8 cellular contexts compared by ENCODE assay signal in the genomic region with DNA sequence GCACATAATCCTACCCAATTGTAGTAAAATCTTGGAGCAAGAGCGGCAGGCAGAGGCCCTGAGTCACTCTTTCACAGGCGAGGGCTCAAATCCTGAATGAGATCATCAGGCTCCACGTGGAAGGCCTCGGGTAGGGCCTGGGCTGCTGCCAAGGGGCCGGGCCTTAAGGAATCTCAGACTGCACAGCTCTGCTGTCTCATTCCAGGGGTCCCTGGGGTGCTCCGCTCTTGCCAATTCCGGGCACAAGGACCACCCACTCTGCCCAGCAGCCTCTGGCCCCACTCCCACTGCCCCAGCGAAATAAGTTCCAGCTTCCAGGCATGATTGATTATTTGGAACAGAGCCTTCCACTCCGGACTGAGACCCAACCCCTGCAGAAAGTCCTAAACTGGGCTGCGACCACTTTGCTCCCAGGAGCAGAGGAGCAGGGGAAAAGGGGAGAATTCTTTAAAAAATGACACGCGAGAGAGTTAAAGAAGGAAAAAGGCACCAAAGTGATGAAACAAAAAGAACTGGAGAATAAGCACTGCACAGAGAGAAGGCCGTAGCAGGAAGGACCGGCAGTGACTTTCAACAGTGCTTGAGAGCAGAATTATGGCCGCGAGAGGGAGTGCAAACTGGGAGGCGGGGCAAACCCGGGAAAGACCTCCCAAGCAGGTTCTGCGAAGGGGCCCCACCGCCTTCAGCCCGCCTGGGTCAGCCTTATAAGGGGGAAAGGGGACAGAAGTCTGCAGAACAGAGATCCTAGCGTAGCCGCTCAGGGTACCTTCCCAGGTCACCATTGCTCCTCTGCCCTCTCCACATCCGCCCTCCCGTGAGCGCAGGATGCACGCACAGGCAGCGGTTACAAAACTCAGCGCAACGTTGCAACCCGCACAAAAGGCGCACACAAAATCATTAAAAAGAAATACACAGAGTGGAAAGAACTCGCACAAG. TPM values are rescaled to one million over a fixed set of nuclear protein-coding genes. Genes with fewer than 3 reads are reported as not detected.
DNase-seq lines count a peak whose midpoint lies in the region; ATAC-seq and TF ChIP-seq lines count a peak whose summit lies in the region.

No MANE protein-coding gene starts in this region.

- H4K8ac ChIP-seq in mesenchymal stem cell (ENCODE audit: low read length) = no peak overlapping the region

- no peaks in the 10 kb centered on the region for H4K20me1 ChIP-seq in Karpas-422 (ENCODE audit: insufficient read depth, low read depth, low read length)

- no peak for ATAC-seq in HG02759 (IDR thresholded peaks at IDR 0.05; ENCODE audit: unreplicated experiment)

- peak overlapping the region; percentile 39 for H2AFZ ChIP-seq in mesenchymal stem cell (ENCODE audit: low read depth, low read length)
- H2AFZ ChIP-seq in Karpas-422 (ENCODE audit: low read length) = no peak overlapping the region

- peak overlapping the region in 1 of 2 experiments; percentile 10 for H2BK12ac ChIP-seq in mesenchymal stem cell (ENCODE audit: low read length in 2 of 2)

- H3K36me3 Mint-ChIP-seq in T-helper 2 cell treated with Interferon-gamma antibody and Interleukin-4, amounts not matched to agents 5 μg/mL and 100 μg/mL, for 36 hours (ENCODE audit: low read depth) = peaks cover 31% of the 10 kb centered on the region

- H3K4me1 Mint-ChIP-seq in T-helper 2 cell treated with Interferon-gamma antibody and Interleukin-4, amounts not matched to agents 5 μg/mL and 100 μg/mL, for 36 hours (ENCODE audit: low read depth) = peaks cover 44% of the 10 kb centered on the region

- peaks cover 2% of the 10 kb centered on the region for H3K79me1 ChIP-seq in mesenchymal stem cell (replicated peaks; ENCODE audit: low read length, poor library complexity, severe bottlenecking)

- peaks cover 63% of the 10 kb centered on the region for H3K27me3 Mint-ChIP-seq in T-helper 2 cell treated with Interferon-gamma antibody and Interleukin-4, amounts not matched to agents 5 μg/mL and 100 μg/mL, for 36 hours (ENCODE audit: low read depth)

- no peak overlapping the region for H3K23ac ChIP-seq in mesenchymal stem cell (ENCODE audit: low read length in 2 of 2)

- H3K4ac ChIP-seq in mesenchymal stem cell (ENCODE audit: low read depth in 1 of 2, low read length in 2 of 2) = peak overlapping the region in 1 of 2 experiments; percentile 59

- peak overlapping the region; percentile 92 for H3K4me3 Mint-ChIP-seq in T-helper 2 cell treated with Interferon-gamma antibody and Interleukin-4, amounts not matched to agents 5 μg/mL and 100 μg/mL, for 36 hours

- WGBS in mesenchymal stem cell = 0% methylated on average over 33 of the region's 33 CpGs

- H3K4me1 ChIP-seq in HUES6 (ENCODE audit: control insufficient read depth, insufficient read depth, low read length) (peaks cover 12% of the 10 kb centered on the region; the same call in 1 of the 2 replicates), mesenchymal stem cell (ENCODE audit: control insufficient read depth, insufficient read depth, low read depth, low read length) (peaks cover 6% of the 10 kb centered on the region), Karpas-422 (ENCODE audit: low read length) (no peaks in the 10 kb centered on the region)

- peak overlapping the region; percentile 58 for H2BK5ac ChIP-seq in mesenchymal stem cell (ENCODE audit: low read depth, low read length, poor library complexity, severe bottlenecking)

- H3K4me2 ChIP-seq in mesenchymal stem cell (ENCODE audit: low read length, poor library complexity, severe bottlenecking) = peak overlapping the region; percentile 43
- H3K4me2 ChIP-seq in Karpas-422 (ENCODE audit: low read depth, low read length, poor library complexity, severe bottlenecking) = no peak overlapping the region

- no peak overlapping the region for H2BK120ac ChIP-seq in mesenchymal stem cell (ENCODE audit: low read depth, low read length)

- TF ChIP-seq CTCF in C4-2B (conservative IDR thresholded peaks at IDR 0.05) = peak; percentile 23

- H3K79me2 ChIP-seq in Karpas-422 (ENCODE audit: low read length) = no peaks in the 10 kb centered on the region

- no peak overlapping the region for H4K91ac ChIP-seq in mesenchymal stem cell (ENCODE audit: low read length)

- H3K18ac ChIP-seq in mesenchymal stem cell (ENCODE audit: low read depth in 1 of 2, low read length in 2 of 2) = peak overlapping the region; percentile 16 to 99

- H3K36me3 ChIP-seq in HUES6 (ENCODE audit: control insufficient read depth, insufficient read depth, low read length) (peaks cover 43% of the 10 kb centered on the region), mesenchymal stem cell (ENCODE audit: control insufficient read depth in 1 of 2, insufficient read depth in 2 of 2, low read depth in 1 of 2, low read length in 2 of 2) (peaks cover 22 to 44% of the 10 kb centered on the region in 2 experiments), Karpas-422 (ENCODE audit: insufficient read depth, low read length) (no peaks in the 10 kb centered on the region)

- no peaks in the 10 kb centered on the region for H3K9me2 ChIP-seq in Karpas-422 (replicated peaks; ENCODE audit: insufficient read depth, low read length)

- DNase-seq in T-helper 2 cell treated with Interferon-gamma antibody and Interleukin-4, amounts not matched to agents 5 μg/mL and 100 μg/mL, for 36 hours (ENCODE audit: low spot score) = peak; percentile 31
- DNase-seq in epidermal melanocyte (ENCODE audit: insufficient read length, low spot score) (peak; percentile 89), mesenchymal stem cell (peak; percentile 96), substantia nigra (lab: John Stamatoyannopoulos, UW) (peak; percentile 12 to 92 (median 74)), Karpas-422 (no peak)

- H3K27ac Mint-ChIP-seq in T-helper 2 cell treated with Interferon-gamma antibody and Interleukin-4, amounts not matched to agents 5 μg/mL and 100 μg/mL, for 36 hours = peak overlapping the region; percentile 86

- no peak overlapping the region for H2AK5ac ChIP-seq in mesenchymal stem cell (ENCODE audit: low read length, severe bottlenecking)

- peak overlapping the region in 1 of 2 experiments; percentile 13 for H3K14ac ChIP-seq in mesenchymal stem cell (ENCODE audit: low read length in 2 of 2)

- H3K9ac ChIP-seq in HUES6 (ENCODE audit: low read length) (peak overlapping the region; percentile 97), mesenchymal stem cell (ENCODE audit: low read length) (peak overlapping the region; percentile 92), Karpas-422 (ENCODE audit: low read length) (no peak overlapping the region)

- no peak overlapping the region for H2BK15ac ChIP-seq in mesenchymal stem cell (ENCODE audit: low read depth, poor library complexity, severe bottlenecking)

- H3K9me3 Mint-ChIP-seq in T-helper 2 cell treated with Interferon-gamma antibody and Interleukin-4, amounts not matched to agents 5 μg/mL and 100 μg/mL, for 36 hours = no peaks in the 10 kb centered on the region

- no peaks in the 10 kb centered on the region for H3K9me3 ChIP-seq in HUES6 (ENCODE audit: control insufficient read depth, insufficient read depth, low read depth, low read length)
- H3K9me3 ChIP-seq in mesenchymal stem cell (ENCODE audit: control insufficient read depth, low read length) = no peaks in the 10 kb centered on the region
- H3K9me3 ChIP-seq in Karpas-422 (ENCODE audit: low read length) = peaks cover 8% of the 10 kb centered on the region; the same call in 1 of the 2 replicates

- H3K27ac ChIP-seq in C4-2B (peak overlapping the region; percentile 99), HUES6 (ENCODE audit: low read depth, low read length) (peak overlapping the region; percentile 45; the same call in 1 of the 2 replicates), mesenchymal stem cell (ENCODE audit: low read length, poor library complexity, severe bottlenecking) (peak overlapping the region; percentile 79), substantia nigra (ENCODE audit: low read depth, low read length, poor library complexity, severe bottlenecking) (peak overlapping the region; percentile 89), Karpas-422 (ENCODE audit: low read length) (no peak overlapping the region)

- H3K4me3 ChIP-seq in HUES6 (ENCODE audit: low read depth, low read length) (peak overlapping the region; percentile 93), mesenchymal stem cell (ENCODE audit: insufficient read depth in 1 of 2, low read depth in 1 of 2, low read length in 2 of 2) (peak overlapping the region; percentile 88 to 98), Karpas-422 (ENCODE audit: low read length) (no peak overlapping the region)

- H3K27me3 ChIP-seq in HUES6 (ENCODE audit: control insufficient read depth, insufficient read depth, low read length) (peaks cover 25% of the 10 kb centered on the region; the same call in 1 of the 2 replicates), mesenchymal stem cell (ENCODE audit: control insufficient read depth in 1 of 2, insufficient read depth in 1 of 2, low read length in 2 of 2) (no peaks in the 10 kb centered on the region), Karpas-422 (ENCODE audit: low read length) (no peaks in the 10 kb centered on the region)

RNA-seq across cellular contexts. Expression of a gene that starts 2.0 kb away (rescaled TPM):
- 75.4 TPM for polyA plus RNA-seq in mesenchymal stem cell (2013, experiment 1 of 2)
- polyA plus RNA-seq in mesenchymal stem cell (2013, experiment 2 of 2) = 67.0 TPM
- total RNA-seq in Karpas-422 (2014; rRNA removed; shearing (Covaris generic); ENCODE audit: low replicate concordance) = not detected in 2 replicates
